In the genomic region with DNA sequence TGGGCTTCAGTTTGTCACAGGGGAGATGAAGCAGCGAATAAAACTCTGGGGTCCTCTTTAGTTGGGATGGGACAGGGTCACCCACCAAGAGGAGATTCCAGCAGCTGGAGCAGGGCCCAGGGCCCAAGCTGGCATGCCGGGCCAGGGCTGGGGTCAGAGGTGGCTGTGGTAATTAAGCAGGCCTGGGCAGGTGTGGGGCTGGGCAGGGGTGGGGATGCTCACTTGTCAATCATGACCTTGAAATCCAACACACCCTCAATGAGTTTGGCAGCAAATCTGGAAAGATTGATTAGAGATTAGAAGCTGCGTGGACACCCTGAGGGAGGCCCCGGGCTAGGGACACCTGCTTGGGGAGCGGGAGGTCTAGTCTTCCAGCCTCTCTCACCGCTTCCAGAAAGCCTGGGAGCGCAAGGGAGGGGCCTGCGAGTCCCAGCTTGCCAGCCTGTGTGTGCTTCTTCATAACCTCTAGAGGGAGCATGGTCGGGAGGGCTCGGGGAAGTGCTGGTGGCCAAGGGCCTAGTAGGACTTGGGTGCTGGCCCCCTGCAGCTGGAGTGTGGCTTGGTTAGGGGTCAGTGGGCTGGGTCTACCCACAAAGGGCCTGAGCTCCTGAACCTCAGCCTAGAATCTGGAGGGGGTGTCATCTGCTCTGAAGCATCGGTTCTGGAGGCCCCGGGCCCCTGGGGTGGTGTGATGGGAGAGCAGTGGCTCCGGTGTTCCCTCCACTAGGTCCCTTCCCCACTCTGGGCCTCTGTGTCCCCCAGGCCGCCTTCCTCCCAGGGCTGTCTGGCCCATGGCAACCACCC, we compare ENCODE assay signal across 8 cellular contexts. TPM values are rescaled to one million over a fixed set of nuclear protein-coding genes. Genes with fewer than 3 reads are reported as not detected.
DNase-seq lines count a peak whose midpoint lies in the region; ATAC-seq and TF ChIP-seq lines count a peak whose summit lies in the region.

No MANE protein-coding gene starts in this region.

- intact Hi-C loops in Caco-2 (cut with micrococcal nuclease; ENCODE audit: unreplicated experiment): no loop called here
- intact Hi-C loops in HCT116 (cut with micrococcal nuclease): no loop called here
- intact Hi-C loops in dorsolateral prefrontal cortex (cut with DNase I): no loop called here

- no peak overlapping the region for H3K4me3 Mint-ChIP-seq in Caco-2 (ENCODE audit: unreplicated experiment)
- H3K4me3 Mint-ChIP-seq in memory B cell: no peak overlapping the region

- H3K4me1 ChIP-seq in Caco-2 (peaks cover 8% of the 10 kb centered on the region), HCT116 (ENCODE audit: control insufficient read depth in 1 of 2, insufficient read depth in 2 of 2, low read length in 2 of 2) (peaks cover 9 to 11% of the 10 kb centered on the region in 2 experiments; a peak in 3 of 4 replicates)

- no peak overlapping the region for H3K4me3 ChIP-seq in Caco-2 (ENCODE audit: low read depth, low read length)
- no peak overlapping the region for H3K4me3 ChIP-seq in HCT116 (replicated peaks in 1 of 2; ENCODE audit: low read depth in 1 of 2, low read length in 2 of 2)
- H3K4me3 ChIP-seq in dorsolateral prefrontal cortex: no peak overlapping the region

- DNase-seq in Caco-2 (peak; percentile 50 to 77), HCT116 (ENCODE audit: low read depth, low spot score) (peak; percentile 31), OCI-M1 (lab: John Stamatoyannopoulos, UW) (peak; percentile 66), dorsolateral prefrontal cortex (peak in 7 of 10 donors; percentile 21 to 60 (median 52)), memory B cell (ENCODE audit: low spot score in 2 of 2) (no peak), globus pallidus (ENCODE audit: low spot score) (no peak)

- peak; percentile 43 to 62 for TF ChIP-seq CTCF in Caco-2 (IDR thresholded peaks at IDR 0.05; ENCODE audit: insufficient read depth in 1 of 2, low read depth in 1 of 2, low read length in 1 of 2, severe bottlenecking in 1 of 2, unreplicated experiment in 1 of 2)
- TF ChIP-seq CTCF in HCT116 (IDR thresholded peaks at IDR 0.05 in 2 of 3, conservative IDR thresholded peaks at IDR 0.05 in 1 of 3; ENCODE audit: borderline replicate concordance in 1 of 3, insufficient read depth in 1 of 3, low read depth in 2 of 3, low read length in 2 of 3): peak in 2 of 3 experiments; percentile 75 to 81; a peak in 4 of 6 replicates
- TF ChIP-seq CTCF in dorsolateral prefrontal cortex (IDR thresholded peaks at IDR 0.05 in 54 of 56, conservative IDR thresholded peaks at IDR 0.05 in 2 of 56; ENCODE audit: low read depth in 1 of 56, partially characterized antibody in 56 of 56): peak in 53 of 56 donors; percentile 14 to 61 (median 41)

- H3K9me3 Mint-ChIP-seq in Caco-2 (ENCODE audit: unreplicated experiment) (no peaks in the 10 kb centered on the region), memory B cell (no peaks in the 10 kb centered on the region)

- ATAC-seq in HCT116 (peak; percentile 98), memory B cell (ENCODE audit: low read depth) (peak; percentile 68), HG03571 (IDR thresholded peaks at IDR 0.05; ENCODE audit: unreplicated experiment) (no peak), GM21360 (IDR thresholded peaks at IDR 0.05; ENCODE audit: unreplicated experiment) (no peak)

- POLR2A ChIA-PET in Caco-2 (lab: Charles Lee): interaction anchor here (1.4 kb wide), 1 partner anchor 22 kb away, joined by 3 read pairs; a partner anchor contains a TSS
- POLR2A ChIA-PET in HCT116 (lab: Charles Lee): no interaction called here

- H3K27ac Mint-ChIP-seq in Caco-2 (ENCODE audit: unreplicated experiment): no peak overlapping the region
- H3K27ac Mint-ChIP-seq in memory B cell: no peak overlapping the region

- H3K4me1 Mint-ChIP-seq in Caco-2 (ENCODE audit: low read depth, unreplicated experiment) (peaks cover 13% of the 10 kb centered on the region), memory B cell (peaks cover 2% of the 10 kb centered on the region)

- H3K9me3 ChIP-seq in Caco-2: no peaks in the 10 kb centered on the region
- no peaks in the 10 kb centered on the region for H3K9me3 ChIP-seq in HCT116 (ENCODE audit: control insufficient read depth in 1 of 2, insufficient read depth in 1 of 2, low read depth in 1 of 2, low read length in 2 of 2)

- H3K36me3 Mint-ChIP-seq in Caco-2 (ENCODE audit: insufficient read depth, unreplicated experiment): peaks cover 3% of the 10 kb centered on the region
- no peaks in the 10 kb centered on the region for H3K36me3 Mint-ChIP-seq in memory B cell

- H2AFZ ChIP-seq in HCT116 (ENCODE audit: low read depth, low read length, poor library complexity, severe bottlenecking): no peak overlapping the region

- no peak for TF ChIP-seq RAD21 in HCT116 (IDR thresholded peaks at IDR 0.05; ENCODE audit: low read depth)

- no peak overlapping the region for H3K27ac ChIP-seq in HCT116 (ENCODE audit: low read depth, low read length)
- H3K27ac ChIP-seq in dorsolateral prefrontal cortex: no peak overlapping the region

- no peak for TF ChIP-seq POLR2A in HCT116 (IDR thresholded peaks at IDR 0.05; ENCODE audit: borderline replicate concordance, extremely low read depth, insufficient read depth, insufficient read length)

- CTCF ChIA-PET in Caco-2 (lab: Charles Lee): interaction anchor here (0.9 kb wide), 1 partner anchor 29 kb away, joined by 6 read pairs; no protein-coding TSS in a partner anchor
- CTCF ChIA-PET in HCT116 (lab: Charles Lee): interaction anchor here (0.8 to 1.3 kb wide), 2 partner anchors 11 to 40 kb away, joined by 3 read pairs; no protein-coding TSS in a partner anchor

- no peaks in the 10 kb centered on the region for H3K27me3 ChIP-seq in Caco-2 (replicated peaks; ENCODE audit: control insufficient read depth, insufficient read depth, low read length)
- no peaks in the 10 kb centered on the region for H3K27me3 ChIP-seq in HCT116 (ENCODE audit: insufficient read depth, low read length)
- H3K27me3 ChIP-seq in dorsolateral prefrontal cortex: no peaks in the 10 kb centered on the region

- peak overlapping the region; percentile 20; the same call in 1 of the 2 replicates for H3K4me2 ChIP-seq in HCT116 (ENCODE audit: low read length)

- RAD21 ChIA-PET in HCT116 (lab: Charles Lee; ENCODE audit: low non-redundant PET in 1 of 2, low total read pairs in 2 of 2, uncharacterized antibody in 2 of 2, unreplicated experiment in 2 of 2): no interaction called here

- no peak overlapping the region for H3K9ac ChIP-seq in HCT116 (ENCODE audit: low read length)

- no peaks in the 10 kb centered on the region for H3K36me3 ChIP-seq in Caco-2 (ENCODE audit: control insufficient read depth, insufficient read depth, low read length)
- H3K36me3 ChIP-seq in HCT116 (ENCODE audit: control insufficient read depth in 1 of 2, insufficient read depth in 2 of 2, low read length in 2 of 2): no peaks in the 10 kb centered on the region

- H3K27me3 Mint-ChIP-seq in Caco-2 (ENCODE audit: insufficient read depth, unreplicated experiment) (no peaks in the 10 kb centered on the region), memory B cell (peaks cover 2% of the 10 kb centered on the region)

- H4K20me1 ChIP-seq in HCT116 (ENCODE audit: insufficient read depth): no peaks in the 10 kb centered on the region

- no peaks in the 10 kb centered on the region for H3K79me2 ChIP-seq in HCT116 (ENCODE audit: insufficient read depth, low read length)

- no TSS peak for BruUV-seq in Caco-2 (replicated peaks; lab: Mats Ljungman, UMichigan)
- no TSS peak for BruUV-seq in HCT116 (replicated peaks; lab: Mats Ljungman, UMichigan)

- no peaks in the 10 kb centered on the region for H3K9me2 ChIP-seq in HCT116 (ENCODE audit: insufficient read depth)

TF ChIP-seq in HCT116, 20 proteins besides CTCF, POLR2A, EP300 and RAD21 (continues in another document):
- TF ChIP-seq, protein P1, sequence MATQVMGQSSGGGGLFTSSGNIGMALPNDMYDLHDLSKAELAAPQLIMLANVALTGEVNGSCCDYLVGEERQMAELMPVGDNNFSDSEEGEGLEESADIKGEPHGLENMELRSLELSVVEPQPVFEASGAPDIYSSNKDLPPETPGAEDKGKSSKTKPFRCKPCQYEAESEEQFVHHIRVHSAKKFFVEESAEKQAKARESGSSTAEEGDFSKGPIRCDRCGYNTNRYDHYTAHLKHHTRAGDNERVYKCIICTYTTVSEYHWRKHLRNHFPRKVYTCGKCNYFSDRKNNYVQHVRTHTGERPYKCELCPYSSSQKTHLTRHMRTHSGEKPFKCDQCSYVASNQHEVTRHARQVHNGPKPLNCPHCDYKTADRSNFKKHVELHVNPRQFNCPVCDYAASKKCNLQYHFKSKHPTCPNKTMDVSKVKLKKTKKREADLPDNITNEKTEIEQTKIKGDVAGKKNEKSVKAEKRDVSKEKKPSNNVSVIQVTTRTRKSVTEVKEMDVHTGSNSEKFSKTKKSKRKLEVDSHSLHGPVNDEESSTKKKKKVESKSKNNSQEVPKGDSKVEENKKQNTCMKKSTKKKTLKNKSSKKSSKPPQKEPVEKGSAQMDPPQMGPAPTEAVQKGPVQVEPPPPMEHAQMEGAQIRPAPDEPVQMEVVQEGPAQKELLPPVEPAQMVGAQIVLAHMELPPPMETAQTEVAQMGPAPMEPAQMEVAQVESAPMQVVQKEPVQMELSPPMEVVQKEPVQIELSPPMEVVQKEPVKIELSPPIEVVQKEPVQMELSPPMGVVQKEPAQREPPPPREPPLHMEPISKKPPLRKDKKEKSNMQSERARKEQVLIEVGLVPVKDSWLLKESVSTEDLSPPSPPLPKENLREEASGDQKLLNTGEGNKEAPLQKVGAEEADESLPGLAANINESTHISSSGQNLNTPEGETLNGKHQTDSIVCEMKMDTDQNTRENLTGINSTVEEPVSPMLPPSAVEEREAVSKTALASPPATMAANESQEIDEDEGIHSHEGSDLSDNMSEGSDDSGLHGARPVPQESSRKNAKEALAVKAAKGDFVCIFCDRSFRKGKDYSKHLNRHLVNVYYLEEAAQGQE (IDR thresholded peaks at IDR 0.05; ENCODE audit: low read depth): no peak

RNA-seq across cellular contexts. Expression of a gene that starts 7.6 kb away (rescaled TPM):
- total RNA-seq in Caco-2 (2022) (16.2 and 20.7 TPM in 2 replicates), HCT116 (2021; ENCODE audit: unreplicated experiment) (29.0 TPM), dorsolateral prefrontal cortex (10 to 100 TPM; 32.6 to 71.0 (median 47.5) TPM)
- 29.3 and 32.2 TPM in 2 replicates for polyA plus RNA-seq in HCT116 (2012)

RNA-seq across cellular contexts. Expression of a gene that starts 8.2 kb away (rescaled TPM):
- total RNA-seq in Caco-2 (2022): 100 and 107 TPM in 2 replicates
- total RNA-seq in HCT116 (2021; ENCODE audit: unreplicated experiment): 177 TPM
- polyA plus RNA-seq in HCT116 (2012): 168 and 172 TPM in 2 replicates
- total RNA-seq in dorsolateral prefrontal cortex: 100 to 1,000 TPM; 149 to 296 (median 203) TPM

RNA-seq across cellular contexts. Expression of a gene that starts 22.1 kb away (rescaled TPM):
- total RNA-seq in Caco-2 (2022) (44.7 and 45.1 TPM in 2 replicates), HCT116 (2021; ENCODE audit: unreplicated experiment) (17.4 TPM), dorsolateral prefrontal cortex (10 to 100 TPM in 118 of 120 experiments, 1 to 10 TPM in 2; 9.9 to 26.6 (median 16.5) TPM)
- 12.6 and 13.4 TPM in 2 replicates for polyA plus RNA-seq in HCT116 (2012)

Comparison
In these comparisons a context has a peak if more than half of its experiments do, and no peak if none do; other contexts are left out.
1. DNase-seq: peak in Caco-2 (2 of 2), HCT116 (single experiment), OCI-M1 (single experiment) and dorsolateral prefrontal cortex (7 of 10); none in memory B cell (0 of 2) and globus pallidus (single experiment).
2. ATAC-seq: peak in HCT116 (single experiment) and memory B cell (single experiment); none in HG03571 (single experiment) and GM21360 (single experiment).
3. Peak in every context shown above with its lines, with median percentiles within 50 percentile points of each other: CTCF ChIP-seq.